ENCODE assay signal across 10 cellular contexts in genomic region chr6:113591896-113592827, GRCh38.
DNase-seq lines count a peak whose midpoint lies in the region; ATAC-seq, FAIRE-seq and TF ChIP-seq lines count a peak whose summit lies in the region.
"Had no signal": no experiment of that assay in that cellular context is flagged by ENCODE, and none has a peak within 500 bp of the region (broad histone marks: within the 10 kb centered on the region; RNA-seq: fewer than 3 reads in every experiment).

No MANE protein-coding gene starts in this region.

- ATAC-seq in HG02642 (IDR thresholded peaks at IDR 0.05; ENCODE audit: poor library complexity, unreplicated experiment) (peak; percentile 66), HG03520 (IDR thresholded peaks at IDR 0.05; ENCODE audit: unreplicated experiment) (no peak), psoas muscle (no peak)
- ATAC-seq: activated T-cell treated with anti-CD3 and anti-CD28 coated beads, Interleukin-2, amount 50 U/mL, for 4 hours had no signal

- no peak overlapping the region for H3K4me2 ChIP-seq in hepatocyte

- H3K27me3 ChIP-seq in hepatocyte, result no peaks in the 10 kb centered on the region
- H3K27me3 ChIP-seq in psoas muscle (ENCODE audit: insufficient read depth in 3 of 3, low read length in 2 of 3), result no peaks in the 10 kb centered on the region

- no peak for FAIRE-seq in H54 (lab: Jason Lieb, UNC)

- H3K9me3 ChIP-seq in hepatocyte (ENCODE audit: low read depth) (no peaks in the 10 kb centered on the region), psoas muscle (no peaks in the 10 kb centered on the region)

- intact Hi-C loops in psoas muscle (cut with DNase I), result loop anchor here in 1 of 2 donors (10.0 kb wide), 1 partner anchor 263 kb away; the partner anchor contains the start of gene MARCKS

- no peak for TF ChIP-seq POLR2A in H54 (IDR thresholded peaks at IDR 0.05; ENCODE audit: low read depth, low read length)

- no peaks in the 10 kb centered on the region for H4K20me1 ChIP-seq in hepatocyte (ENCODE audit: insufficient read depth, poor library complexity, severe bottlenecking)

- WGBS in hepatocyte (ENCODE audit: low lambda C conversion rate, missing lambda C conversion rate), result 81% methylated on average over 2 of the region's 2 CpGs
- 66 to 71% (median 69%) methylated on average over 2 of the region's 2 CpGs for WGBS in psoas muscle, 3 donors

- no peak overlapping the region for H3K27ac ChIP-seq in hepatocyte
- no peak overlapping the region for H3K27ac ChIP-seq in psoas muscle

- no peak overlapping the region for H2AFZ ChIP-seq in hepatocyte

- DNase-seq in DMS153 treated with DMSO at 0.1 percent for 48 hours (lab: John Stamatoyannopoulos, UW; ENCODE audit: unreplicated experiment) (peak; percentile 83), NCI-H69 (lab: John Stamatoyannopoulos, UW) (peak; percentile 84), hepatocyte (ENCODE audit: low spot score) (peak; percentile 75), H54 (ENCODE audit: insufficient read length, low spot score) (no peak), psoas muscle (no peak), T-helper 1 cell (no peak)
- DNase-seq: activated T-cell treated with anti-CD3 and anti-CD28 coated beads, Interleukin-2, amount 50 U/mL, for 4 hours; CD4-positive, CD25-positive, alpha-beta regulatory T cell had no signal

- H3K9me2 ChIP-seq in hepatocyte (replicated peaks; ENCODE audit: insufficient read depth), result no peaks in the 10 kb centered on the region

- no peak overlapping the region for H3K4me3 ChIP-seq in hepatocyte
- H3K4me3 ChIP-seq in psoas muscle, result no peak overlapping the region

- H3K79me2 ChIP-seq in hepatocyte, result no peaks in the 10 kb centered on the region

- H3K36me3 ChIP-seq in hepatocyte (replicated peaks; ENCODE audit: insufficient read depth, low read depth), result no peaks in the 10 kb centered on the region
- no peaks in the 10 kb centered on the region for H3K36me3 ChIP-seq in psoas muscle (ENCODE audit: insufficient read depth in 1 of 2, low read depth in 1 of 2)

- no peak for TF ChIP-seq CTCF in hepatocyte (IDR thresholded peaks at IDR 0.05; ENCODE audit: poor library complexity)
- no peak for TF ChIP-seq CTCF in psoas muscle (IDR thresholded peaks at IDR 0.05)

- peaks cover 21% of the 10 kb centered on the region for H3K4me1 ChIP-seq in hepatocyte (ENCODE audit: insufficient read depth)
- no peaks in the 10 kb centered on the region for H3K4me1 ChIP-seq in psoas muscle

Comparison
In these comparisons a context has a peak if more than half of its experiments do, and no peak if none do; other contexts are left out.
1. DNase-seq: peak in DMS153 treated with DMSO at 0.1 percent for 48 hours (single experiment), NCI-H69 (single experiment) and hepatocyte (single experiment); none in H54 (single experiment), psoas muscle (0 of 2) and T-helper 1 cell (0 of 5).